32 cellular contexts compared by ENCODE assay signal in genomic region chr5:147223343-147223742, GRCh38. TPM values are rescaled to one million over a fixed set of nuclear protein-coding genes. Genes with fewer than 3 reads are reported as not detected.
A peak's percentile ranks its signal among the peaks of the same experiment; 100 is the strongest.
DNase-seq lines count a peak whose midpoint lies in the region; ATAC-seq and TF ChIP-seq lines count a peak whose summit lies in the region.
"Had no signal": no experiment of that assay in that cellular context is flagged by ENCODE, and none has a peak within 500 bp of the region (broad histone marks: within the 10 kb centered on the region; RNA-seq: fewer than 3 reads in every experiment).

No MANE protein-coding gene starts in this region.

- 25 to 34% (median 29%) methylated on average over 2 of the region's 2 CpGs for WGBS in heart left ventricle, 4 donors

- no peak overlapping the region for H3K27ac ChIP-seq in BLaER1 treated with 17β-estradiol and CSF1 and Interleukin-3, amounts not matched to agents 10 nM and 100 nM
- no peak overlapping the region for H3K27ac ChIP-seq in heart left ventricle
- H3K27ac ChIP-seq: brain microvascular endothelial cell, gastrocnemius medialis, parathyroid adenoma, Peyer's patch, right atrium auricular region, spleen, thoracic aorta, uterus had no signal

- no peaks in the 10 kb centered on the region for H3K4me1 Mint-ChIP-seq in activated T-helper 2 cell treated with anti-CD3 and anti-CD28 coated beads, Interferon-gamma antibody, Interleukin-2, Interleukin-4, amounts not matched to agents 10 μg/mL and 5 μg/mL and 100 μg/mL, durations not matched to agents 14 hours and 24 hours and 36 hours (ENCODE audit: low read depth)
- H3K4me1 Mint-ChIP-seq: activated CD8-positive, alpha-beta memory T cell treated with anti-CD3 and anti-CD28 coated beads, Interleukin-2, amount 10 ng/mL, durations not matched to agents 7 days and 5 days; CD4-positive, CD25-positive, alpha-beta regulatory T cell; memory B cell; neural crest cell had no signal

- H3K27me3 ChIP-seq in BLaER1 treated with 17β-estradiol and CSF1 and Interleukin-3, amounts not matched to agents 10 nM and 100 nM = no peaks in the 10 kb centered on the region
- peaks cover 0 to 14% (median 0%) of the 10 kb centered on the region in 9 donors for H3K27me3 ChIP-seq in heart left ventricle
- H3K27me3 ChIP-seq: brain microvascular endothelial cell, gastrocnemius medialis, Peyer's patch, right atrium auricular region, spleen, uterus had no signal

- no peak for TF ChIP-seq POLR2A in heart left ventricle (IDR thresholded peaks at IDR 0.05)

- no peaks in the 10 kb centered on the region for H3K27me3 Mint-ChIP-seq in activated T-helper 2 cell treated with anti-CD3 and anti-CD28 coated beads, Interferon-gamma antibody, Interleukin-2, Interleukin-4, amounts not matched to agents 10 μg/mL and 5 μg/mL and 100 μg/mL, durations not matched to agents 14 hours and 24 hours and 36 hours (ENCODE audit: low read depth)
- H3K27me3 Mint-ChIP-seq: CD4-positive, CD25-positive, alpha-beta regulatory T cell; memory B cell; stimulated activated naive CD8-positive, alpha-beta T cell treated with anti-CD3 and anti-CD28 coated beads, Interleukin-15, Interleukin-2, amounts not matched to agents 100 ng/mL and 50 ng/mL, for 24 hours; T-cell had no signal

- H3K4me1 ChIP-seq in BLaER1 treated with 17β-estradiol and CSF1 and Interleukin-3, amounts not matched to agents 10 nM and 100 nM = peaks cover 8 to 13% (median 12%) of the 10 kb centered on the region in 10 experiments; a peak in 19 of 20 replicates
- H3K4me1 ChIP-seq in heart left ventricle = no peaks in the 10 kb centered on the region
- H3K4me1 ChIP-seq: gastrocnemius medialis, parathyroid adenoma, Peyer's patch, right atrium auricular region, spleen, uterus had no signal

- intact Hi-C loops in heart left ventricle (cut with DNase I) = loop anchor here in 8 of 10 donors (5.0 to 10.0 kb wide), 6 partner anchors 141 to 354 kb away; no protein-coding TSS in a partner anchor
- intact Hi-C loops in activated T-helper 2 cell treated with anti-CD3 and anti-CD28 coated beads, Interferon-gamma antibody, Interleukin-2, Interleukin-4, amounts not matched to agents 10 μg/mL and 5 μg/mL and 100 μg/mL, durations not matched to agents 14 hours and 24 hours and 36 hours (cut with micrococcal nuclease) = no loop called here

- H3K36me3 ChIP-seq in BLaER1 treated with 17β-estradiol and CSF1 and Interleukin-3, amounts not matched to agents 10 nM and 100 nM = no peaks in the 10 kb centered on the region
- H3K36me3 ChIP-seq in heart left ventricle = no peaks in the 10 kb centered on the region
- H3K36me3 ChIP-seq: brain microvascular endothelial cell, gastrocnemius medialis, Peyer's patch, right atrium auricular region, spleen, thoracic aorta, uterus had no signal

- in situ Hi-C loops in GM13976 (cut with MboI; ENCODE audit: low sequenced_read_pairs, unreplicated experiment) = no loop called here

- peak; percentile 33 for DNase-seq in OCI-M1 (lab: John Stamatoyannopoulos, UW)
- peak; percentile 46 for DNase-seq in amniotic epithelial cell (ENCODE audit: low read depth)
- DNase-seq in kidney glomerular epithelial cell (lab: John Stamatoyannopoulos, UW) = peak; percentile 3
- DNase-seq in heart left ventricle = no peak
- DNase-seq in activated T-helper 2 cell treated with anti-CD3 and anti-CD28 coated beads, Interferon-gamma antibody, Interleukin-2, Interleukin-4, amounts not matched to agents 10 μg/mL and 5 μg/mL and 100 μg/mL, durations not matched to agents 14 hours and 24 hours and 36 hours (ENCODE audit: low spot score) = no peak
- DNase-seq in NCI-H345 (lab: John Stamatoyannopoulos, UW) = no peak
- DNase-seq in GM13976 (ENCODE audit: low spot score) = no peak
- DNase-seq: activated CD8-positive, alpha-beta memory T cell treated with anti-CD3 and anti-CD28 coated beads, Interleukin-2, amount 10 ng/mL, durations not matched to agents 7 days and 5 days; activated naive CD4-positive, alpha-beta T cell treated with Interleukin-2 at 50 U/mL for 16 hours; activated T-cell treated with anti-CD3 and anti-CD28 coated beads, Interleukin-2, amount 50 U/mL, for 48 hours; brain microvascular endothelial cell; CD4-positive, CD25-positive, alpha-beta regulatory T cell; DND-41; gastrocnemius medialis; NCI-H1105; NCI-H1930; NCI-H2171 treated with DMSO at 0.1 percent for 48 hours; NCI-H526; Peyer's patch; SHP77 treated with DMSO at 0.1 percent for 48 hours; spleen; stimulated activated CD4-positive, alpha-beta T cell treated with anti-CD3 and anti-CD28 coated beads, Interleukin-2, amount 100 ng/mL, for 24 hours; T-cell; uterus had no signal

- TF ChIP-seq CTCF in heart left ventricle (IDR thresholded peaks at IDR 0.05) = no peak
- no peak for TF ChIP-seq CTCF in GM13976 (IDR thresholded peaks at IDR 0.05; ENCODE audit: borderline replicate concordance, control extremely low read depth, extremely low read depth, insufficient read depth, missing control alignments)

- no peaks in the 10 kb centered on the region for H4K20me1 ChIP-seq in BLaER1 treated with 17β-estradiol and CSF1 and Interleukin-3, amounts not matched to agents 10 nM and 100 nM

- H3K4me2 ChIP-seq in BLaER1 treated with 17β-estradiol and CSF1 and Interleukin-3, amounts not matched to agents 10 nM and 100 nM = peak overlapping the region in 9 of 11 experiments; percentile 26 to 61 (median 40); a peak in 16 of 22 replicates

- H3K4me3 ChIP-seq in BLaER1 treated with 17β-estradiol and CSF1 and Interleukin-3, amounts not matched to agents 10 nM and 100 nM = no peak overlapping the region
- H3K4me3 ChIP-seq in heart left ventricle = no peak overlapping the region
- H3K4me3 ChIP-seq: gastrocnemius medialis, Peyer's patch, right atrium auricular region, spleen, thoracic aorta, uterus had no signal

- H3K9me3 Mint-ChIP-seq in activated T-helper 2 cell treated with anti-CD3 and anti-CD28 coated beads, Interferon-gamma antibody, Interleukin-2, Interleukin-4, amounts not matched to agents 10 μg/mL and 5 μg/mL and 100 μg/mL, durations not matched to agents 14 hours and 24 hours and 36 hours = no peaks in the 10 kb centered on the region

- H3K9ac ChIP-seq in BLaER1 treated with 17β-estradiol and CSF1 and Interleukin-3, amounts not matched to agents 10 nM and 100 nM = no peak overlapping the region
- H3K9ac ChIP-seq: parathyroid adenoma had no signal

- H3K4me3 Mint-ChIP-seq in activated T-helper 2 cell treated with anti-CD3 and anti-CD28 coated beads, Interferon-gamma antibody, Interleukin-2, Interleukin-4, amounts not matched to agents 10 μg/mL and 5 μg/mL and 100 μg/mL, durations not matched to agents 14 hours and 24 hours and 36 hours (ENCODE audit: low read depth) = no peak overlapping the region
- H3K4me3 Mint-ChIP-seq: activated CD8-positive, alpha-beta memory T cell treated with anti-CD3 and anti-CD28 coated beads, Interleukin-2, amount 10 ng/mL, durations not matched to agents 7 days and 5 days; CD4-positive, CD25-positive, alpha-beta regulatory T cell; memory B cell; neural crest cell; stimulated activated naive CD8-positive, alpha-beta T cell treated with anti-CD3 and anti-CD28 coated beads, Interleukin-15, Interleukin-2, amounts not matched to agents 100 ng/mL and 50 ng/mL, for 24 hours; T-cell had no signal

- H3K9me3 ChIP-seq in BLaER1 treated with 17β-estradiol and CSF1 and Interleukin-3, amounts not matched to agents 10 nM and 100 nM (replicated peaks in 1 of 11) = peaks cover 8 to 23% (median 12%) of the 10 kb centered on the region in 11 experiments; a peak in 18 of 22 replicates
- peaks cover 0 to 3% (median 0%) of the 10 kb centered on the region in 12 donors for H3K9me3 ChIP-seq in heart left ventricle
- H3K9me3 ChIP-seq: gastrocnemius medialis, Peyer's patch, right atrium auricular region, thoracic aorta, uterus had no signal

- no peaks in the 10 kb centered on the region for H3K36me3 Mint-ChIP-seq in activated T-helper 2 cell treated with anti-CD3 and anti-CD28 coated beads, Interferon-gamma antibody, Interleukin-2, Interleukin-4, amounts not matched to agents 10 μg/mL and 5 μg/mL and 100 μg/mL, durations not matched to agents 14 hours and 24 hours and 36 hours (ENCODE audit: low read depth)
- H3K36me3 Mint-ChIP-seq: activated CD8-positive, alpha-beta memory T cell treated with anti-CD3 and anti-CD28 coated beads, Interleukin-2, amount 10 ng/mL, durations not matched to agents 7 days and 5 days; CD4-positive, CD25-positive, alpha-beta regulatory T cell; memory B cell; T-cell had no signal

- no peak overlapping the region for H3K27ac Mint-ChIP-seq in activated T-helper 2 cell treated with anti-CD3 and anti-CD28 coated beads, Interferon-gamma antibody, Interleukin-2, Interleukin-4, amounts not matched to agents 10 μg/mL and 5 μg/mL and 100 μg/mL, durations not matched to agents 14 hours and 24 hours and 36 hours
- H3K27ac Mint-ChIP-seq: activated CD8-positive, alpha-beta memory T cell treated with anti-CD3 and anti-CD28 coated beads, Interleukin-2, amount 10 ng/mL, durations not matched to agents 7 days and 5 days; CD4-positive, CD25-positive, alpha-beta regulatory T cell; memory B cell; stimulated activated naive CD8-positive, alpha-beta T cell treated with anti-CD3 and anti-CD28 coated beads, Interleukin-15, Interleukin-2, amounts not matched to agents 100 ng/mL and 50 ng/mL, for 24 hours; T-cell had no signal

- no peak for ATAC-seq in heart left ventricle
- ATAC-seq: activated CD8-positive, alpha-beta memory T cell treated with anti-CD3 and anti-CD28 coated beads, Interleukin-2, amount 10 ng/mL, durations not matched to agents 7 days and 5 days; T-cell had no signal

RNA-seq across cellular contexts. Expression of gene STK32A, which starts 11.5 kb away (rescaled TPM):
- total RNA-seq in heart left ventricle = 1 to 10 TPM in 3 of 9 donors, under 1 TPM in 6; 0.16 to 1.4 (median 0.35) TPM
- under 1 TPM; 0.15 to 0.30 TPM for polyA plus RNA-seq in heart left ventricle
- total RNA-seq in activated T-helper 2 cell treated with anti-CD3 and anti-CD28 coated beads, Interferon-gamma antibody, Interleukin-2, Interleukin-4, amounts not matched to agents 10 μg/mL and 5 μg/mL and 100 μg/mL, durations not matched to agents 14 hours and 24 hours and 36 hours = not detected in 2 replicates
- total RNA-seq: activated CD8-positive, alpha-beta memory T cell treated with anti-CD3 and anti-CD28 coated beads, Interleukin-2, amount 10 ng/mL, durations not matched to agents 7 days and 5 days; CD4-positive, CD25-positive, alpha-beta regulatory T cell; endothelial cell of umbilical vein; T-cell had no signal
- polyA plus RNA-seq: CD4-positive, CD25-positive, alpha-beta regulatory T cell; endothelial cell of umbilical vein had no signal

Comparison
In these comparisons a context has a peak if more than half of its experiments do, and no peak if none do; other contexts are left out.
1. DNase-seq: peak in OCI-M1 (single experiment), amniotic epithelial cell (single experiment) and kidney glomerular epithelial cell (single experiment); none in heart left ventricle (0 of 5), activated T-helper 2 cell treated with anti-CD3 and anti-CD28 coated beads, Interferon-gamma antibody, Interleukin-2, Interleukin-4, amounts not matched to agents 10 μg/mL and 5 μg/mL and 100 μg/mL, durations not matched to agents 14 hours and 24 hours and 36 hours (single experiment), NCI-H345 (single experiment) and GM13976 (single experiment).